Comparison of ENCODE assay signal across 26 cellular contexts in the genomic region with DNA sequence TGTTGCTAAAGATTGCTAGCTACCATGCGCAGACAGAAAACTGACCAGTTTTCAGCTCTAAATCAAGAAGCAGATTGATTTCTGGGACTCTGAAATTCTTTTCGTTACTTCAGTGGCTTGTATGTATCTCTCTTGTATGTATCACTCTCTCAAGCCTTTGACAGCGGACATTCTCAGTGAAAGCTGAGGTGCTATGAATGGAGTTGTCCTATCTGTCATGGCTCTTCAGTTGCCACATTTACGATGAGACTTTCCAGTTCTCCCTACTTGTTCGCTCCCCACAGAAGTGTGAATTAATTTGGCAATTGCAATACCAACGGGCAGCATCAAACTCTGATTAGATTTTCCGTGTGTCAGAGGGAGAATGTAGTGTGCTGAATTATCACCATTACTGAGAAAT.
DNase-seq lines count a peak whose midpoint lies in the region; ATAC-seq and TF ChIP-seq lines count a peak whose summit lies in the region.
"Had no signal": no experiment of that assay in that cellular context is flagged by ENCODE, and none has a peak within 500 bp of the region (broad histone marks: within the 10 kb centered on the region; RNA-seq: fewer than 3 reads in every experiment).

No MANE protein-coding gene starts in this region.

- H3K36me3 ChIP-seq in left ventricle myocardium inferior (no peaks in the 10 kb centered on the region), mesenchymal stem cell (ENCODE audit: control insufficient read depth in 1 of 2, insufficient read depth in 2 of 2, low read depth in 1 of 2, low read length in 2 of 2) (no peaks in the 10 kb centered on the region)
- H3K36me3 ChIP-seq: BE2C, BLaER1 had no signal

- H3K9me3 Mint-ChIP-seq in natural killer cell = no peaks in the 10 kb centered on the region
- peaks cover 3% of the 10 kb centered on the region for H3K9me3 Mint-ChIP-seq in natural killer cell treated with Interleukin-12 subunit alpha and Interleukin-12 subunit beta and Interleukin-15 and Interleukin-18, amount 100 ng/mL, for 72 hours
- H3K9me3 Mint-ChIP-seq in osteocyte (ENCODE audit: unreplicated experiment) = peaks cover 26% of the 10 kb centered on the region

- H4K91ac ChIP-seq in mesenchymal stem cell (ENCODE audit: low read length) = peak overlapping the region; percentile 59

- H3K27ac ChIP-seq in left ventricle myocardium inferior (replicated peaks) = no peak overlapping the region
- no peak overlapping the region for H3K27ac ChIP-seq in mesenchymal stem cell (ENCODE audit: low read length, poor library complexity, severe bottlenecking)
- H3K27ac ChIP-seq: BLaER1 had no signal

- no peak overlapping the region for H2AFZ ChIP-seq in mesenchymal stem cell (ENCODE audit: low read depth, low read length)

- H3K27me3 Mint-ChIP-seq in natural killer cell (ENCODE audit: low read depth in 2 of 2) (no peaks in the 10 kb centered on the region), osteocyte (ENCODE audit: unreplicated experiment) (no peaks in the 10 kb centered on the region)
- H3K27me3 Mint-ChIP-seq in natural killer cell treated with Interleukin-12 subunit alpha and Interleukin-12 subunit beta and Interleukin-15 and Interleukin-18, amount 100 ng/mL, for 72 hours = no peaks in the 10 kb centered on the region
- H3K27me3 Mint-ChIP-seq: CD4-positive, alpha-beta memory T cell; CD4-positive, CD25-positive, alpha-beta regulatory T cell; CD8-positive, alpha-beta memory T cell had no signal

- intact Hi-C loops in Right ventricle myocardium superior (cut with DNase I) = loop anchor here (10.0 kb wide), 1 partner anchor 242 kb away; no protein-coding TSS in a partner anchor
- intact Hi-C loops in left ventricle myocardium inferior (cut with micrococcal nuclease) = no loop called here
- intact Hi-C loops in natural killer cell (cut with micrococcal nuclease) = no loop called here
- intact Hi-C loops in left ventricle myocardium superior (cut with micrococcal nuclease) = no loop called here

- H3K36me3 Mint-ChIP-seq in natural killer cell (no peaks in the 10 kb centered on the region), osteocyte (ENCODE audit: unreplicated experiment) (no peaks in the 10 kb centered on the region)
- no peaks in the 10 kb centered on the region for H3K36me3 Mint-ChIP-seq in natural killer cell treated with Interleukin-12 subunit alpha and Interleukin-12 subunit beta and Interleukin-15 and Interleukin-18, amount 100 ng/mL, for 72 hours
- H3K36me3 Mint-ChIP-seq: CD14-positive monocyte; CD4-positive, alpha-beta memory T cell; CD4-positive, CD25-positive, alpha-beta regulatory T cell; CD8-positive, alpha-beta memory T cell had no signal

- H3K4me3 Mint-ChIP-seq in natural killer cell (peak overlapping the region; percentile 3), osteocyte (ENCODE audit: unreplicated experiment) (no peak overlapping the region)
- H3K4me3 Mint-ChIP-seq in natural killer cell treated with Interleukin-12 subunit alpha and Interleukin-12 subunit beta and Interleukin-15 and Interleukin-18, amount 100 ng/mL, for 72 hours = no peak overlapping the region
- H3K4me3 Mint-ChIP-seq: CD14-positive monocyte; CD4-positive, alpha-beta memory T cell; CD4-positive, CD25-positive, alpha-beta regulatory T cell; CD8-positive, alpha-beta memory T cell had no signal

- no peak overlapping the region for H3K23ac ChIP-seq in mesenchymal stem cell (ENCODE audit: low read length in 2 of 2)

- no peak overlapping the region for H4K8ac ChIP-seq in mesenchymal stem cell (ENCODE audit: low read length)

- H3K4me3 ChIP-seq in left ventricle myocardium inferior (no peak overlapping the region), mesenchymal stem cell (ENCODE audit: insufficient read depth in 1 of 2, low read depth in 1 of 2, low read length in 2 of 2) (no peak overlapping the region)
- H3K4me3 ChIP-seq: BLaER1, GM12878 had no signal

- H3K27ac Mint-ChIP-seq in natural killer cell = no peak overlapping the region
- no peak overlapping the region for H3K27ac Mint-ChIP-seq in natural killer cell treated with Interleukin-12 subunit alpha and Interleukin-12 subunit beta and Interleukin-15 and Interleukin-18, amount 100 ng/mL, for 72 hours
- no peak overlapping the region for H3K27ac Mint-ChIP-seq in osteocyte (ENCODE audit: unreplicated experiment)
- H3K27ac Mint-ChIP-seq: CD14-positive monocyte; CD4-positive, alpha-beta memory T cell; CD4-positive, CD25-positive, alpha-beta regulatory T cell; CD8-positive, alpha-beta memory T cell had no signal

- no peak overlapping the region for H2BK5ac ChIP-seq in mesenchymal stem cell (ENCODE audit: low read depth, low read length, poor library complexity, severe bottlenecking)

- H2BK120ac ChIP-seq in mesenchymal stem cell (ENCODE audit: low read depth, low read length) = no peak overlapping the region

- no peak overlapping the region for H3K9ac ChIP-seq in mesenchymal stem cell (ENCODE audit: low read length)
- H3K9ac ChIP-seq: BLaER1 had no signal

- H3K4ac ChIP-seq in mesenchymal stem cell (ENCODE audit: low read depth in 1 of 2, low read length in 2 of 2) = no peak overlapping the region

- no peaks in the 10 kb centered on the region for H3K79me1 ChIP-seq in mesenchymal stem cell (replicated peaks; ENCODE audit: low read length, poor library complexity, severe bottlenecking)

- H3K27me3 ChIP-seq in left ventricle myocardium inferior (ENCODE audit: low read depth) = no peaks in the 10 kb centered on the region
- H3K27me3 ChIP-seq in mesenchymal stem cell (ENCODE audit: control insufficient read depth in 1 of 2, insufficient read depth in 1 of 2, low read length in 2 of 2) = no peaks in the 10 kb centered on the region
- H3K27me3 ChIP-seq: BE2C, BLaER1 had no signal

- H2BK12ac ChIP-seq in mesenchymal stem cell (ENCODE audit: low read length in 2 of 2) = no peak overlapping the region

- 96% methylated on average over 5 of the region's 7 CpGs for WGBS in mesenchymal stem cell

- ATAC-seq in Right ventricle myocardium superior (ENCODE audit: poor library complexity) = peak; percentile 70
- no peak for ATAC-seq in natural killer cell
- ATAC-seq in natural killer cell treated with Interleukin-12 subunit alpha and Interleukin-12 subunit beta and Interleukin-15 and Interleukin-18, amount 100 ng/mL, for 72 hours = no peak
- peak; percentile 78 for ATAC-seq in left ventricle myocardium superior
- ATAC-seq in HG02798 (IDR thresholded peaks at IDR 0.05; ENCODE audit: poor library complexity, unreplicated experiment) = no peak
- ATAC-seq: GM12878 had no signal

- H3K4me1 Mint-ChIP-seq in natural killer cell (peaks cover 21 to 36% of the 10 kb centered on the region in 2 donors), osteocyte (ENCODE audit: unreplicated experiment) (no peaks in the 10 kb centered on the region)
- H3K4me1 Mint-ChIP-seq in natural killer cell treated with Interleukin-12 subunit alpha and Interleukin-12 subunit beta and Interleukin-15 and Interleukin-18, amount 100 ng/mL, for 72 hours (ENCODE audit: low read depth in 2 of 2) = peaks cover 19 to 25% of the 10 kb centered on the region in 2 donors
- H3K4me1 Mint-ChIP-seq: CD4-positive, CD25-positive, alpha-beta regulatory T cell; CD8-positive, alpha-beta memory T cell had no signal

- no peak overlapping the region for H3K4me2 ChIP-seq in mesenchymal stem cell (ENCODE audit: low read length, poor library complexity, severe bottlenecking)
- H3K4me2 ChIP-seq: BLaER1 had no signal

- H3K14ac ChIP-seq in mesenchymal stem cell (ENCODE audit: low read length in 2 of 2) = no peak overlapping the region

- H2BK15ac ChIP-seq in mesenchymal stem cell (ENCODE audit: low read depth, poor library complexity, severe bottlenecking) = no peak overlapping the region

- DNase-seq in Right ventricle myocardium superior = no peak
- DNase-seq in left ventricle myocardium inferior = no peak
- DNase-seq in natural killer cell = no peak
- no peak for DNase-seq in natural killer cell treated with Interleukin-12 subunit alpha and Interleukin-12 subunit beta and Interleukin-15 and Interleukin-18, amount 100 ng/mL, for 72 hours (ENCODE audit: low spot score)
- DNase-seq in left ventricle myocardium superior = no peak
- no peak for DNase-seq in mesenchymal stem cell
- DNase-seq in osteocyte (ENCODE audit: extremely low spot score, unreplicated experiment) = no peak
- DNase-seq: 8988T; ACHN; BE2C; C1 segment of cervical spinal cord; CD4-positive, alpha-beta memory T cell; CD4-positive, CD25-positive, alpha-beta regulatory T cell; CD8-positive, alpha-beta memory T cell; COR-L47; DMS 273 treated with DMSO at 0.1 percent for 48 hours; DMS153; DMS53; DMS79; DND-41; EL; GDM1 had no signal

- H3K9me3 ChIP-seq in left ventricle myocardium inferior (replicated peaks) (peaks cover 5% of the 10 kb centered on the region), mesenchymal stem cell (ENCODE audit: control insufficient read depth, low read length) (peaks cover 8% of the 10 kb centered on the region)
- H3K9me3 ChIP-seq: BE2C, BLaER1 had no signal

- no peak overlapping the region for H3K18ac ChIP-seq in mesenchymal stem cell (ENCODE audit: low read depth in 1 of 2, low read length in 2 of 2)

- H2AK5ac ChIP-seq in mesenchymal stem cell (ENCODE audit: low read length, severe bottlenecking) = no peak overlapping the region

- no peaks in the 10 kb centered on the region for H3K4me1 ChIP-seq in left ventricle myocardium inferior
- no peaks in the 10 kb centered on the region for H3K4me1 ChIP-seq in mesenchymal stem cell (ENCODE audit: control insufficient read depth, insufficient read depth, low read depth, low read length)
- H3K4me1 ChIP-seq: BE2C had no signal

- TF ChIP-seq CTCF in left ventricle myocardium inferior (IDR thresholded peaks at IDR 0.05; ENCODE audit: borderline replicate concordance) (no peak), natural killer cell (IDR thresholded peaks at IDR 0.05) (no peak), osteocyte (IDR thresholded peaks at IDR 0.05) (no peak)

Comparison
In these comparisons a context has a peak if more than half of its experiments do, and no peak if none do; other contexts are left out.
1. ATAC-seq: peak in Right ventricle myocardium superior (single experiment) and left ventricle myocardium superior (single experiment); none in natural killer cell (0 of 3), natural killer cell treated with Interleukin-12 subunit alpha and Interleukin-12 subunit beta and Interleukin-15 and Interleukin-18, amount 100 ng/mL, for 72 hours (0 of 2) and HG02798 (single experiment).